1 cellular context compared by ENCODE assay signal in the genomic region with DNA sequence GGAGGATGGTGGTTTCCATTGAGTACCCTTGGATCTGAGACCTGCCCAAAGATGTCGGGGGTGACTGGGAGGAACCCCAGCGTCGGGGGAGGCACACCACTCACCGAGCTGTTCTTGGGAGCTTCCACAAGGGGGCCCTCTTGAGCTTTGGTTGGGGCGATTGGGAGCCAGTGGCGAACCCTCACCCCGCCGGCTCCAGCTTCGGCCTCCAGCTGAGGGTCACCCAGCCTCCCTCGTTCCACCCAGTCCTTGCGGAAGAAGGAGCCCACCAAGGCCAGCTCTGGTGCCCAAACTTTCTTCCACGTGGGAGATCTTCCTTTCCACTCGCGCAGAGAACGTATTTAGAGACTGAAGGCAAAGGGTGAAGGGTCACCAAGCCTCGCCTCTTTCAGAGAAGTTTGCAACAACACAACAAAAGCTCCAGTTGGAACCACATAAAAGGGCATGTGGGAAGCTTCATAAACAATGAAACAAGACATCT.
TF ChIP-seq lines count a peak whose summit lies in the region.

No MANE protein-coding gene starts in this region.

TF ChIP-seq in HepG2, 621 proteins besides CTCF, POLR2A, EP300 and RAD21 (continued from another document):
- TF ChIP-seq, protein P1, sequence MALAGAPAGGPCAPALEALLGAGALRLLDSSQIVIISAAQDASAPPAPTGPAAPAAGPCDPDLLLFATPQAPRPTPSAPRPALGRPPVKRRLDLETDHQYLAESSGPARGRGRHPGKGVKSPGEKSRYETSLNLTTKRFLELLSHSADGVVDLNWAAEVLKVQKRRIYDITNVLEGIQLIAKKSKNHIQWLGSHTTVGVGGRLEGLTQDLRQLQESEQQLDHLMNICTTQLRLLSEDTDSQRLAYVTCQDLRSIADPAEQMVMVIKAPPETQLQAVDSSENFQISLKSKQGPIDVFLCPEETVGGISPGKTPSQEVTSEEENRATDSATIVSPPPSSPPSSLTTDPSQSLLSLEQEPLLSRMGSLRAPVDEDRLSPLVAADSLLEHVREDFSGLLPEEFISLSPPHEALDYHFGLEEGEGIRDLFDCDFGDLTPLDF (CRISPR knock-in tag; IDR thresholded peaks at IDR 0.05) = no peak
- TF ChIP-seq RXRA (CRISPR knock-in tag; IDR thresholded peaks at IDR 0.05) = 0 out of 2 replicates have a peak, but pooled peaks have one; percentile 30
- 0 out of 2 replicates have a peak, but pooled peaks have one; percentile 26 for TF ChIP-seq ZNF768 (CRISPR knock-in tag; IDR thresholded peaks at IDR 0.05)
- TF ChIP-seq, protein P2, sequence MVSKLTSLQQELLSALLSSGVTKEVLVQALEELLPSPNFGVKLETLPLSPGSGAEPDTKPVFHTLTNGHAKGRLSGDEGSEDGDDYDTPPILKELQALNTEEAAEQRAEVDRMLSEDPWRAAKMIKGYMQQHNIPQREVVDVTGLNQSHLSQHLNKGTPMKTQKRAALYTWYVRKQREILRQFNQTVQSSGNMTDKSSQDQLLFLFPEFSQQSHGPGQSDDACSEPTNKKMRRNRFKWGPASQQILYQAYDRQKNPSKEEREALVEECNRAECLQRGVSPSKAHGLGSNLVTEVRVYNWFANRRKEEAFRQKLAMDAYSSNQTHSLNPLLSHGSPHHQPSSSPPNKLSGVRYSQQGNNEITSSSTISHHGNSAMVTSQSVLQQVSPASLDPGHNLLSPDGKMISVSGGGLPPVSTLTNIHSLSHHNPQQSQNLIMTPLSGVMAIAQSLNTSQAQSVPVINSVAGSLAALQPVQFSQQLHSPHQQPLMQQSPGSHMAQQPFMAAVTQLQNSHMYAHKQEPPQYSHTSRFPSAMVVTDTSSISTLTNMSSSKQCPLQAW (CRISPR knock-in tag; IDR thresholded peaks at IDR 0.05) = 0 out of 2 replicates have a peak, but pooled peaks have one; percentile 24
- TF ChIP-seq, protein P3, sequence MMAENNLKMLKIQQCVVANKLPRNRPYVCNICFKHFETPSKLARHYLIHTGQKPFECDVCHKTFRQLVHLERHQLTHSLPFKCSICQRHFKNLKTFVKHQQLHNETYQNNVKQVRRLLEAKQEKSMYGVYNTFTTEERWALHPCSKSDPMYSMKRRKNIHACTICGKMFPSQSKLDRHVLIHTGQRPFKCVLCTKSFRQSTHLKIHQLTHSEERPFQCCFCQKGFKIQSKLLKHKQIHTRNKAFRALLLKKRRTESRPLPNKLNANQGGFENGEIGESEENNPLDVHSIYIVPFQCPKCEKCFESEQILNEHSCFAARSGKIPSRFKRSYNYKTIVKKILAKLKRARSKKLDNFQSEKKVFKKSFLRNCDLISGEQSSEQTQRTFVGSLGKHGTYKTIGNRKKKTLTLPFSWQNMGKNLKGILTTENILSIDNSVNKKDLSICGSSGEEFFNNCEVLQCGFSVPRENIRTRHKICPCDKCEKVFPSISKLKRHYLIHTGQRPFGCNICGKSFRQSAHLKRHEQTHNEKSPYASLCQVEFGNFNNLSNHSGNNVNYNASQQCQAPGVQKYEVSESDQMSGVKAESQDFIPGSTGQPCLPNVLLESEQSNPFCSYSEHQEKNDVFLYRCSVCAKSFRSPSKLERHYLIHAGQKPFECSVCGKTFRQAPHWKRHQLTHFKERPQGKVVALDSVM (CRISPR knock-in tag; IDR thresholded peaks at IDR 0.05) = peak; percentile 82
- peak; percentile 30; the same call in 1 of the 2 replicates for TF ChIP-seq SMC3 (IDR thresholded peaks at IDR 0.05; ENCODE audit: low read length)
- 0 out of 2 replicates have a peak, but pooled peaks have one; percentile 22 for TF ChIP-seq RELA (CRISPR knock-in tag; IDR thresholded peaks at IDR 0.05)
- peak; percentile 84 for TF ChIP-seq STAG1 (CRISPR knock-in tag; IDR thresholded peaks at IDR 0.05)
- TF ChIP-seq KDM2A (CRISPR knock-in tag; IDR thresholded peaks at IDR 0.05; ENCODE audit: borderline replicate concordance, low read depth) = peak; percentile 37; the same call in 1 of the 2 replicates
- TF ChIP-seq, protein P4, sequence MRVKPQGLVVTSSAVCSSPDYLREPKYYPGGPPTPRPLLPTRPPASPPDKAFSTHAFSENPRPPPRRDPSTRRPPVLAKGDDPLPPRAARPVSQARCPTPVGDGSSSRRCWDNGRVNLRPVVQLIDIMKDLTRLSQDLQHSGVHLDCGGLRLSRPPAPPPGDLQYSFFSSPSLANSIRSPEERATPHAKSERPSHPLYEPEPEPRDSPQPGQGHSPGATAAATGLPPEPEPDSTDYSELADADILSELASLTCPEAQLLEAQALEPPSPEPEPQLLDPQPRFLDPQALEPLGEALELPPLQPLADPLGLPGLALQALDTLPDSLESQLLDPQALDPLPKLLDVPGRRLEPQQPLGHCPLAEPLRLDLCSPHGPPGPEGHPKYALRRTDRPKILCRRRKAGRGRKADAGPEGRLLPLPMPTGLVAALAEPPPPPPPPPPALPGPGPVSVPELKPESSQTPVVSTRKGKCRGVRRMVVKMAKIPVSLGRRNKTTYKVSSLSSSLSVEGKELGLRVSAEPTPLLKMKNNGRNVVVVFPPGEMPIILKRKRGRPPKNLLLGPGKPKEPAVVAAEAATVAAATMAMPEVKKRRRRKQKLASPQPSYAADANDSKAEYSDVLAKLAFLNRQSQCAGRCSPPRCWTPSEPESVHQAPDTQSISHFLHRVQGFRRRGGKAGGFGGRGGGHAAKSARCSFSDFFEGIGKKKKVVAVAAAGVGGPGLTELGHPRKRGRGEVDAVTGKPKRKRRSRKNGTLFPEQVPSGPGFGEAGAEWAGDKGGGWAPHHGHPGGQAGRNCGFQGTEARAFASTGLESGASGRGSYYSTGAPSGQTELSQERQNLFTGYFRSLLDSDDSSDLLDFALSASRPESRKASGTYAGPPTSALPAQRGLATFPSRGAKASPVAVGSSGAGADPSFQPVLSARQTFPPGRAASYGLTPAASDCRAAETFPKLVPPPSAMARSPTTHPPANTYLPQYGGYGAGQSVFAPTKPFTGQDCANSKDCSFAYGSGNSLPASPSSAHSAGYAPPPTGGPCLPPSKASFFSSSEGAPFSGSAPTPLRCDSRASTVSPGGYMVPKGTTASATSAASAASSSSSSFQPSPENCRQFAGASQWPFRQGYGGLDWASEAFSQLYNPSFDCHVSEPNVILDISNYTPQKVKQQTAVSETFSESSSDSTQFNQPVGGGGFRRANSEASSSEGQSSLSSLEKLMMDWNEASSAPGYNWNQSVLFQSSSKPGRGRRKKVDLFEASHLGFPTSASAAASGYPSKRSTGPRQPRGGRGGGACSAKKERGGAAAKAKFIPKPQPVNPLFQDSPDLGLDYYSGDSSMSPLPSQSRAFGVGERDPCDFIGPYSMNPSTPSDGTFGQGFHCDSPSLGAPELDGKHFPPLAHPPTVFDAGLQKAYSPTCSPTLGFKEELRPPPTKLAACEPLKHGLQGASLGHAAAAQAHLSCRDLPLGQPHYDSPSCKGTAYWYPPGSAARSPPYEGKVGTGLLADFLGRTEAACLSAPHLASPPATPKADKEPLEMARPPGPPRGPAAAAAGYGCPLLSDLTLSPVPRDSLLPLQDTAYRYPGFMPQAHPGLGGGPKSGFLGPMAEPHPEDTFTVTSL (CRISPR knock-in tag; IDR thresholded peaks at IDR 0.05; ENCODE audit: borderline replicate concordance) = no peak
- TF ChIP-seq, protein P5, sequence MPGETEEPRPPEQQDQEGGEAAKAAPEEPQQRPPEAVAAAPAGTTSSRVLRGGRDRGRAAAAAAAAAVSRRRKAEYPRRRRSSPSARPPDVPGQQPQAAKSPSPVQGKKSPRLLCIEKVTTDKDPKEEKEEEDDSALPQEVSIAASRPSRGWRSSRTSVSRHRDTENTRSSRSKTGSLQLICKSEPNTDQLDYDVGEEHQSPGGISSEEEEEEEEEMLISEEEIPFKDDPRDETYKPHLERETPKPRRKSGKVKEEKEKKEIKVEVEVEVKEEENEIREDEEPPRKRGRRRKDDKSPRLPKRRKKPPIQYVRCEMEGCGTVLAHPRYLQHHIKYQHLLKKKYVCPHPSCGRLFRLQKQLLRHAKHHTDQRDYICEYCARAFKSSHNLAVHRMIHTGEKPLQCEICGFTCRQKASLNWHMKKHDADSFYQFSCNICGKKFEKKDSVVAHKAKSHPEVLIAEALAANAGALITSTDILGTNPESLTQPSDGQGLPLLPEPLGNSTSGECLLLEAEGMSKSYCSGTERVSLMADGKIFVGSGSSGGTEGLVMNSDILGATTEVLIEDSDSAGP (CRISPR knock-in tag; IDR thresholded peaks at IDR 0.05; ENCODE audit: borderline replicate concordance) = peak; percentile 28; the same call in 1 of the 2 replicates
- TF ChIP-seq ZNF446 (CRISPR knock-in tag; IDR thresholded peaks at IDR 0.05) = no peak
- TF ChIP-seq ZNF496 (CRISPR knock-in tag; IDR thresholded peaks at IDR 0.05; ENCODE audit: insufficient replicate concordance) = no peak
- TF ChIP-seq DMAP1 (CRISPR knock-in tag; IDR thresholded peaks at IDR 0.05) = 0 out of 2 replicates have a peak, but pooled peaks have one; percentile 28
- TF ChIP-seq GABPB1 (CRISPR knock-in tag; IDR thresholded peaks at IDR 0.05) = 0 out of 2 replicates have a peak, but pooled peaks have one; percentile 19
- TF ChIP-seq, protein P6, sequence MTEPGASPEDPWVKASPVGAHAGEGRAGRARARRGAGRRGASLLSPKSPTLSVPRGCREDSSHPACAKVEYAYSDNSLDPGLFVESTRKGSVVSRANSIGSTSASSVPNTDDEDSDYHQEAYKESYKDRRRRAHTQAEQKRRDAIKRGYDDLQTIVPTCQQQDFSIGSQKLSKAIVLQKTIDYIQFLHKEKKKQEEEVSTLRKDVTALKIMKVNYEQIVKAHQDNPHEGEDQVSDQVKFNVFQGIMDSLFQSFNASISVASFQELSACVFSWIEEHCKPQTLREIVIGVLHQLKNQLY (CRISPR knock-in tag; IDR thresholded peaks at IDR 0.05) = no peak
- TF ChIP-seq CHD4 (IDR thresholded peaks at IDR 0.05; ENCODE audit: borderline replicate concordance, low read length) = no peak
- no peak for TF ChIP-seq BHLHE40 (IDR thresholded peaks at IDR 0.05; ENCODE audit: low read length)
- TF ChIP-seq REPIN1 (CRISPR knock-in tag; IDR thresholded peaks at IDR 0.05; ENCODE audit: borderline replicate concordance, low read depth) = no peak
- 0 out of 2 replicates have a peak, but pooled peaks have one; percentile 19 for TF ChIP-seq GATAD1 (CRISPR knock-in tag; IDR thresholded peaks at IDR 0.05)
